Comparison of ENCODE assay signal across 9 cellular contexts in the genomic region with DNA sequence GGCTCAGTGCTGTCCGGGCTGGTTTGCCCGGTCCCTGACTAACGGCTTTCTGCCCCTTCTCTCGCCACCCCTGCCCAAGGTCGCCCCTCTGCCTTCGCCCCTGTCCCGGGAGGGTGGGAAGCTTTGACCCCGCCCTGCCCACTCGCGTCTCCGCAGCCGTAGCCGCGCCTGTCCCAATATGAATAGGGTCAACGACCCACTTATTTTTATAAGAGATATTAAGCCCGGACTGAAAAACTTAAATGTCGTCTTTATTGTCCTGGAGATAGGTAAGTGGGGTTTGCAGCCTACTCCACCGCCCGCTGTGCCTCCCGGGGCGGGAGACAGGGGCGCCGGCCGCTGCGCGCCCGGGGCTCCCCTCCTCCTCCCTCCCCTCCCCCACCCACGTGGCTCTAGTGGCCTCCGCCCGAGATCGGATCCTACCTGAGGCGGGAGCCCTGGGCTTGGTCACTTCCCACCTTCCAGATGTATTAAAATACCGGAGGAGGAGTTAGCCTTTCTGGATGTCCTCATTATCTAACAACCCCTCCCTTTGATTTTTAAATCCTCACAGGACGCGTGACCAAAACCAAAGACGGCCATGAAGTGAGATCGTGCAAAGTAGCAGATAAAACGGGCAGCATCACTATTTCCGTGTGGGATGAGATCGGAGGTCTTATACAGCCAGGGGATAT. TPM values are rescaled to one million over a fixed set of nuclear protein-coding genes. Genes with fewer than 3 reads are reported as not detected.
DNase-seq lines count a peak whose midpoint lies in the region; ATAC-seq, FAIRE-seq and TF ChIP-seq lines count a peak whose summit lies in the region.
"Had no signal": no experiment of that assay in that cellular context is flagged by ENCODE, and none has a peak within 500 bp of the region (broad histone marks: within the 10 kb centered on the region; RNA-seq: fewer than 3 reads in every experiment).

No MANE protein-coding gene starts in this region.

- H3K9ac ChIP-seq in KMS-11 (peak overlapping the region; percentile 94), mesendoderm (ENCODE audit: low read length) (peak overlapping the region; percentile 65)

- peak overlapping the region; percentile 39 for H4K8ac ChIP-seq in mesendoderm (ENCODE audit: low read depth, low read length)

- no peaks in the 10 kb centered on the region for H3K27me3 Mint-ChIP-seq in activated CD4-positive, alpha-beta T cell treated with anti-CD3 and anti-CD28 coated beads, Interleukin-2, amount 10 ng/mL, durations not matched to agents 24 days and 14 days

- H3K27ac ChIP-seq in DOHH2 (ENCODE audit: low read depth, low read length) = peak overlapping the region; percentile 63
- peak overlapping the region; percentile 97 for H3K27ac ChIP-seq in KMS-11
- H3K27ac ChIP-seq in mesendoderm (ENCODE audit: low read depth, low read length) = no peak overlapping the region

- peak overlapping the region; percentile 75 for H3K4me2 ChIP-seq in DOHH2 (ENCODE audit: low read length)
- H3K4me2 ChIP-seq in KMS-11 = peak overlapping the region; percentile 91
- peak overlapping the region; percentile 70 for H3K4me2 ChIP-seq in mesendoderm (ENCODE audit: low read length)

- no CpG with 5 or more reads among the region's 40 CpGs for WGBS in mesendoderm (ENCODE audit: extremely low coverage, insufficient coverage, low lambda C conversion rate)

- H3K4me3 Mint-ChIP-seq in activated CD4-positive, alpha-beta T cell treated with anti-CD3 and anti-CD28 coated beads, Interleukin-2, amount 10 ng/mL, durations not matched to agents 24 days and 14 days = peak overlapping the region; percentile 99

- peak overlapping the region; percentile 94 for H3K18ac ChIP-seq in mesendoderm (ENCODE audit: low read length)

- H3K27ac Mint-ChIP-seq in activated CD4-positive, alpha-beta T cell treated with anti-CD3 and anti-CD28 coated beads, Interleukin-2, amount 10 ng/mL, durations not matched to agents 24 days and 14 days = peak overlapping the region; percentile 100

- H3K27me3 ChIP-seq in DOHH2 (ENCODE audit: control insufficient read depth, low read length) = no peaks in the 10 kb centered on the region
- H3K27me3 ChIP-seq in KMS-11 (ENCODE audit: insufficient read depth, low read depth) = no peaks in the 10 kb centered on the region
- no peaks in the 10 kb centered on the region for H3K27me3 ChIP-seq in mesendoderm (ENCODE audit: insufficient read depth, low read length, poor library complexity)

- peak overlapping the region; percentile 49 for H3K56ac ChIP-seq in mesendoderm (ENCODE audit: low read length)

- ATAC-seq in GM21576 (IDR thresholded peaks at IDR 0.05; ENCODE audit: unreplicated experiment) = peak; percentile 2

- no peak overlapping the region for H2BK120ac ChIP-seq in mesendoderm (ENCODE audit: low read depth, low read length)

- H2BK15ac ChIP-seq in mesendoderm (replicated peaks; ENCODE audit: low read depth) = no peak overlapping the region

- peaks cover 34% of the 10 kb centered on the region for H3K36me3 ChIP-seq in DOHH2 (ENCODE audit: control insufficient read depth, low read length)
- peaks cover 14% of the 10 kb centered on the region; the same call in 1 of the 2 replicates for H3K36me3 ChIP-seq in KMS-11 (ENCODE audit: insufficient read depth)
- no peaks in the 10 kb centered on the region for H3K36me3 ChIP-seq in mesendoderm (ENCODE audit: control insufficient read depth, insufficient read depth, low read length)

- H3K4me1 Mint-ChIP-seq in activated CD4-positive, alpha-beta T cell treated with anti-CD3 and anti-CD28 coated beads, Interleukin-2, amount 10 ng/mL, durations not matched to agents 24 days and 14 days = peaks cover 48% of the 10 kb centered on the region

- H3K4me3 ChIP-seq in DOHH2 (ENCODE audit: low read length) (peak overlapping the region; percentile 83), KMS-11 (IDR thresholded peaks at IDR 0.05; ENCODE audit: insufficient read depth, low read depth, low read length) (peak overlapping the region; percentile 82), mesendoderm (ENCODE audit: low read length) (peak overlapping the region; percentile 53)

- DNase-seq in activated CD4-positive, alpha-beta T cell treated with anti-CD3 and anti-CD28 coated beads, Interleukin-2, amount 10 ng/mL, durations not matched to agents 24 days and 14 days = peak; percentile 82
- peak; percentile 61 for DNase-seq in ecto neural progenitor cell (ENCODE audit: low spot score)
- DNase-seq in mesendoderm = peak; percentile 73
- peak; percentile 11 to 43 for DNase-seq in stimulated activated CD8-positive, alpha-beta memory T cell treated with anti-CD3 and anti-CD28 coated beads, Interleukin-2, amount 100 ng/mL, for 1 hour (ENCODE audit: low read depth in 2 of 2)
- DNase-seq in HTR-8/SVneo (ENCODE audit: insufficient read length, low spot score) = no peak

- no peaks in the 10 kb centered on the region for H3K9me3 ChIP-seq in DOHH2 (ENCODE audit: control insufficient read depth, insufficient read depth, low read length)

- H3K36me3 Mint-ChIP-seq in activated CD4-positive, alpha-beta T cell treated with anti-CD3 and anti-CD28 coated beads, Interleukin-2, amount 10 ng/mL, durations not matched to agents 24 days and 14 days (ENCODE audit: low read depth) = peaks cover 42% of the 10 kb centered on the region

- intact Hi-C loops in activated CD4-positive, alpha-beta T cell treated with anti-CD3 and anti-CD28 coated beads, Interleukin-2, amount 10 ng/mL, durations not matched to agents 24 days and 14 days (cut with micrococcal nuclease) = loop anchor here (2.0 to 10.0 kb wide), 8 partner anchors 62 to 1914 kb away; a partner anchor contains a TSS

- TF ChIP-seq CTCF in DOHH2 (IDR thresholded peaks at IDR 0.05; ENCODE audit: low read depth, low read length, poor library complexity, severe bottlenecking) = no peak
- TF ChIP-seq CTCF in KMS-11 (conservative IDR thresholded peaks at IDR 0.05; ENCODE audit: low read depth, low read length) = no peak

- no peak overlapping the region for H4K5ac ChIP-seq in mesendoderm (ENCODE audit: low read length)

- no peaks in the 10 kb centered on the region for H3K79me1 ChIP-seq in mesendoderm (ENCODE audit: low read length)

- H3K4ac ChIP-seq in mesendoderm (ENCODE audit: low read depth, low read length) = peak overlapping the region; percentile 92

- no peak overlapping the region for H2BK5ac ChIP-seq in mesendoderm (ENCODE audit: low read length)

- H2AFZ ChIP-seq in KMS-11 (ENCODE audit: low read depth) = peak overlapping the region; percentile 69

- H3K23ac ChIP-seq in mesendoderm (ENCODE audit: low read length) = no peak overlapping the region

- H4K20me1 ChIP-seq in DOHH2 (ENCODE audit: control insufficient read depth, insufficient read depth, low read depth, low read length) (no peaks in the 10 kb centered on the region), KMS-11 (ENCODE audit: insufficient read depth) (no peaks in the 10 kb centered on the region)

- no peaks in the 10 kb centered on the region for H3K9me3 Mint-ChIP-seq in activated CD4-positive, alpha-beta T cell treated with anti-CD3 and anti-CD28 coated beads, Interleukin-2, amount 10 ng/mL, durations not matched to agents 24 days and 14 days

- H3F3A ChIP-seq in DOHH2 (ENCODE audit: control insufficient read depth, insufficient read depth) = peaks cover 4% of the 10 kb centered on the region

- FAIRE-seq in HTR-8/SVneo (lab: Jason Lieb, UNC) = no peak
- FAIRE-seq: colon had no signal

- H3K79me2 ChIP-seq in DOHH2 (ENCODE audit: control insufficient read depth, low read length) (peaks cover 42% of the 10 kb centered on the region), KMS-11 (ENCODE audit: insufficient read depth, low read depth) (peaks cover 26% of the 10 kb centered on the region), mesendoderm (ENCODE audit: control insufficient read depth, insufficient read depth, low read length) (no peaks in the 10 kb centered on the region)

- no peaks in the 10 kb centered on the region for H3K9me2 ChIP-seq in DOHH2 (replicated peaks; ENCODE audit: control insufficient read depth, low read length)

- no peak overlapping the region for H2AK5ac ChIP-seq in mesendoderm (ENCODE audit: low read length)

- peaks cover 47% of the 10 kb centered on the region for H3K4me1 ChIP-seq in DOHH2 (ENCODE audit: control insufficient read depth, low read length)
- peaks cover 65% of the 10 kb centered on the region for H3K4me1 ChIP-seq in KMS-11 (ENCODE audit: low read depth, poor library complexity, severe bottlenecking)
- H3K4me1 ChIP-seq in mesendoderm (ENCODE audit: control insufficient read depth, low read depth, low read length) = no peaks in the 10 kb centered on the region

RNA-seq across cellular contexts. Expression of a gene that starts 0.6 kb away (rescaled TPM):
- total RNA-seq in activated CD4-positive, alpha-beta T cell treated with anti-CD3 and anti-CD28 coated beads, Interleukin-2, amount 10 ng/mL, durations not matched to agents 24 days and 14 days = 50.7 and 53.1 TPM in 2 replicates
- 2.7 TPM for polyA plus RNA-seq in mesendoderm (2013, experiment 1 of 2)
- polyA plus RNA-seq in mesendoderm (2013, experiment 2 of 2) = 2.9 TPM
